In the genomic region with DNA sequence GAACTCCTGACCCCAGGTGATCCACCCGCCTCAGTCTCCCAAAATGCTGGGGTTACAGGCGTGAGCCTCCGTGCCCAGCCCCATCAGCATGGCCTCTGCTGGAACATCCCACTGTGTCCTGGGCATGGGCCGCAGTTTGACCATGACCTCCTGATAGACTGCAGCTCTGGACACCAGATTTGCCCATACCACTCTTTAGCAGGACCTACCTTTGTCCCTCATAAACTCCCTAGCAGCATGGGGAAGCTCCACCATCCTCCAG, we compare ENCODE assay signal across 23 cellular contexts.
DNase-seq lines count a peak whose midpoint lies in the region; ATAC-seq and TF ChIP-seq lines count a peak whose summit lies in the region.
"Had no signal": no experiment of that assay in that cellular context is flagged by ENCODE, and none has a peak within 500 bp of the region (broad histone marks: within the 10 kb centered on the region; RNA-seq: fewer than 3 reads in every experiment).

No MANE protein-coding gene starts in this region.

- no peaks in the 10 kb centered on the region for H3K36me3 Mint-ChIP-seq in neural crest cell (ENCODE audit: low read depth)
- H3K36me3 Mint-ChIP-seq: CD14-positive monocyte; CD4-positive, alpha-beta memory T cell; CD4-positive, CD25-positive, alpha-beta regulatory T cell; CD8-positive, alpha-beta memory T cell had no signal

- no peak overlapping the region for H3K4me3 Mint-ChIP-seq in neural crest cell
- H3K4me3 Mint-ChIP-seq: CD14-positive monocyte; CD4-positive, alpha-beta memory T cell; CD4-positive, CD25-positive, alpha-beta regulatory T cell; CD8-positive, alpha-beta memory T cell had no signal

- H3K4me1 ChIP-seq in gastroesophageal sphincter: no peaks in the 10 kb centered on the region

- H3K36me3 ChIP-seq in gastroesophageal sphincter: no peaks in the 10 kb centered on the region
- H3K36me3 ChIP-seq: BE2C, BLaER1 had no signal

- peak overlapping the region; percentile 78 for H3K27ac Mint-ChIP-seq in neural crest cell (ENCODE audit: unreplicated experiment)
- H3K27ac Mint-ChIP-seq: CD4-positive, alpha-beta memory T cell; CD4-positive, CD25-positive, alpha-beta regulatory T cell; CD8-positive, alpha-beta memory T cell had no signal

- no peak for TF ChIP-seq EP300 in gastroesophageal sphincter (IDR thresholded peaks at IDR 0.05)

- 100% methylated on average over 4 of the region's 4 CpGs; no CpG with 5 or more reads in 1 of the 2 donors for WGBS in gastroesophageal sphincter (ENCODE audit: low coverage in 1 of 2), 2 donors

- ATAC-seq in esophagus mucosa: peak; percentile 22
- ATAC-seq in gastroesophageal sphincter: no peak
- no peak for ATAC-seq in HG03139 (IDR thresholded peaks at IDR 0.05; ENCODE audit: unreplicated experiment)
- ATAC-seq: GM12878 had no signal

- no peaks in the 10 kb centered on the region for H3K9me3 Mint-ChIP-seq in neural crest cell
- H3K9me3 Mint-ChIP-seq: CD14-positive monocyte; CD4-positive, CD25-positive, alpha-beta regulatory T cell had no signal

- no peaks in the 10 kb centered on the region for H3K9me3 ChIP-seq in gastroesophageal sphincter
- H3K9me3 ChIP-seq: BLaER1 had no signal

- no peaks in the 10 kb centered on the region for H3K27me3 Mint-ChIP-seq in neural crest cell (ENCODE audit: low read depth)
- H3K27me3 Mint-ChIP-seq: CD4-positive, alpha-beta memory T cell; CD4-positive, CD25-positive, alpha-beta regulatory T cell; CD8-positive, alpha-beta memory T cell had no signal

- no peak overlapping the region for H3K4me3 ChIP-seq in gastroesophageal sphincter
- H3K4me3 ChIP-seq: BLaER1, GM12878 had no signal

- TF ChIP-seq CTCF in neural crest cell (conservative IDR thresholded peaks at IDR 0.05) (no peak), gastroesophageal sphincter (IDR thresholded peaks at IDR 0.05) (no peak)

- no peaks in the 10 kb centered on the region for H3K27me3 ChIP-seq in gastroesophageal sphincter
- H3K27me3 ChIP-seq: BE2C, BLaER1 had no signal

- DNase-seq in neural crest cell (ENCODE audit: low read depth, low spot score) (no peak), NCI-H2196 (lab: John Stamatoyannopoulos, UW; ENCODE audit: unreplicated experiment) (no peak)
- DNase-seq: 8988T; ACHN; C1 segment of cervical spinal cord; CD4-positive, alpha-beta memory T cell; CD4-positive, CD25-positive, alpha-beta regulatory T cell; CD8-positive, alpha-beta memory T cell; COR-L47; DMS 273 treated with DMSO at 0.1 percent for 48 hours; DMS153; DMS53; DMS79; DND-41; EL; GDM1 had no signal

- H3K4me1 Mint-ChIP-seq in neural crest cell: peaks cover 80% of the 10 kb centered on the region
- H3K4me1 Mint-ChIP-seq: CD4-positive, alpha-beta memory T cell; CD8-positive, alpha-beta memory T cell had no signal

- H3K27ac ChIP-seq in gastroesophageal sphincter: no peak overlapping the region
- H3K27ac ChIP-seq: BLaER1 had no signal

- no peak for TF ChIP-seq POLR2A in gastroesophageal sphincter (IDR thresholded peaks at IDR 0.05)
